22 cellular contexts compared by ENCODE assay signal in the genomic region with DNA sequence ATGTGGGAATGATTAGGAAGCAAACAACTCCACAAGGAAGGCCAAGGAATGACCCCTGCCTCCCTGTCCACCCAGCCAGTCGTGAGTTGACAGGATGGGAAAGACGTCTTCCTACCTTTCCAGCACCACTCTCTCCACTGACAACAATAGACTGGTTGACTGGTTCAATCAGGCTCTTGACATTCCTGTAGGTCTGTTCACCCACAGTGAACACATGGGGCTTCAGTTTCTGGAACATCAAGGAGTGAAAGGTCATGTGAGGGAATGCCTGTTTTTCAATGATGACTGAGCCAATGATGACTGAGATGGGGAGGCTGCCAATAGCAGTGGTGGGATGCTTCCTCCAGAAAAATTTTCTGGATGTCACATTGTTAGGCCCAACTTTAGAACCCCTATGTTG. TPM values are rescaled to one million over a fixed set of nuclear protein-coding genes. Genes with fewer than 3 reads are reported as not detected.
A peak's percentile ranks its signal among the peaks of the same experiment; 100 is the strongest.
DNase-seq lines count a peak whose midpoint lies in the region; ATAC-seq, FAIRE-seq and TF ChIP-seq lines count a peak whose summit lies in the region.
"Had no signal": no experiment of that assay in that cellular context is flagged by ENCODE, and none has a peak within 500 bp of the region (broad histone marks: within the 10 kb centered on the region; RNA-seq: fewer than 3 reads in every experiment).

No MANE protein-coding gene starts in this region.

- H3K36me3 ChIP-seq in keratinocyte (ENCODE audit: control insufficient read depth in 2 of 2, extremely low read depth in 1 of 2, insufficient read depth in 2 of 2, low read length in 2 of 2): peaks cover 12 to 42% of the 10 kb centered on the region in 2 experiments
- peaks cover 71% of the 10 kb centered on the region for H3K36me3 ChIP-seq in BE2C

- H3K27me3 ChIP-seq in keratinocyte (ENCODE audit: control insufficient read depth, extremely low read depth, insufficient read depth, low read length): no peaks in the 10 kb centered on the region
- no peaks in the 10 kb centered on the region for H3K27me3 ChIP-seq in BE2C
- H3K27me3 ChIP-seq: esophagus squamous epithelium, stomach, upper lobe of left lung had no signal

- peaks cover 23% of the 10 kb centered on the region for H3K4me1 Mint-ChIP-seq in activated naive CD8-positive, alpha-beta T cell (ENCODE audit: low read depth)

- H3K27me3 Mint-ChIP-seq in activated naive CD8-positive, alpha-beta T cell: no peaks in the 10 kb centered on the region
- H3K27me3 Mint-ChIP-seq: natural killer cell treated with Interleukin-12 subunit alpha and Interleukin-12 subunit beta and Interleukin-15 and Interleukin-18, amount 100 ng/mL, for 72 hours had no signal

- peak; percentile 21 for DNase-seq in EH (ENCODE audit: low read depth)
- peak; percentile 2 for DNase-seq in GM03348 (ENCODE audit: low spot score)
- no peak for DNase-seq in keratinocyte (ENCODE audit: low read depth, low spot score)
- DNase-seq in BE2C: no peak
- DNase-seq: amygdala; central memory CD4-positive, alpha-beta T cell; COR-L47; effector CD8-positive, alpha-beta T cell; esophagus squamous epithelium; kidney; NCI-H1105; NCI-H2081 treated with DMSO at 0.1 percent for 48 hours; NCI-H510A; stimulated activated CD4-positive, alpha-beta T cell treated with anti-CD3 and anti-CD28 coated beads, Interleukin-2, amount 100 ng/mL, for 24 hours; stomach; upper lobe of left lung had no signal

- no peaks in the 10 kb centered on the region for H4K20me1 ChIP-seq in keratinocyte (ENCODE audit: control insufficient read depth, extremely low read depth, insufficient read depth, low read length)

- H3K79me2 ChIP-seq in keratinocyte (ENCODE audit: control insufficient read depth, insufficient read depth, low read length): peaks cover 18% of the 10 kb centered on the region

- H2AFZ ChIP-seq in keratinocyte (ENCODE audit: control insufficient read depth, low read length): no peak overlapping the region

- H3K36me3 Mint-ChIP-seq in activated naive CD8-positive, alpha-beta T cell: peaks cover 23% of the 10 kb centered on the region

- H3K4me1 ChIP-seq in keratinocyte (ENCODE audit: control insufficient read depth, extremely low read depth, insufficient read depth, low read length) (peaks cover 36% of the 10 kb centered on the region), BE2C (no peaks in the 10 kb centered on the region; the same call in 1 of the 2 replicates)
- H3K4me1 ChIP-seq: esophagus squamous epithelium, stomach, upper lobe of left lung had no signal

- peak overlapping the region; percentile 61 for H3K27ac ChIP-seq in keratinocyte (ENCODE audit: control insufficient read depth, insufficient read depth, low read length)
- H3K27ac ChIP-seq: esophagus squamous epithelium, stomach, upper lobe of left lung had no signal

- TF ChIP-seq CTCF in keratinocyte (optimal IDR thresholded peaks at IDR 0.05 in 1 of 3, IDR thresholded peaks at IDR 0.05 in 1 of 3, conservative IDR thresholded peaks at IDR 0.05 in 1 of 3; ENCODE audit: extremely low read depth in 1 of 3, insufficient read depth in 2 of 3, low read length in 3 of 3) (no peak), BE2C (IDR thresholded peaks at IDR 0.05; ENCODE audit: low read depth, low read length) (no peak)

- H3K9me3 ChIP-seq in keratinocyte (ENCODE audit: control insufficient read depth, low read depth, low read length) (no peaks in the 10 kb centered on the region), BE2C (no peaks in the 10 kb centered on the region)
- H3K9me3 ChIP-seq: esophagus squamous epithelium, stomach, upper lobe of left lung had no signal

- H3K4me3 Mint-ChIP-seq in activated naive CD8-positive, alpha-beta T cell: no peak overlapping the region
- H3K4me3 Mint-ChIP-seq: natural killer cell treated with Interleukin-12 subunit alpha and Interleukin-12 subunit beta and Interleukin-15 and Interleukin-18, amount 100 ng/mL, for 72 hours had no signal

- ATAC-seq in HG02763 (IDR thresholded peaks at IDR 0.05; ENCODE audit: unreplicated experiment): no peak
- no peak for ATAC-seq in GM18907 (IDR thresholded peaks at IDR 0.05; ENCODE audit: unreplicated experiment)
- ATAC-seq: natural killer cell treated with Interleukin-12 subunit alpha and Interleukin-12 subunit beta and Interleukin-15 and Interleukin-18, amount 100 ng/mL, for 72 hours; Right ventricle myocardium inferior had no signal

- peak overlapping the region; percentile 91 for H3K27ac Mint-ChIP-seq in activated naive CD8-positive, alpha-beta T cell

- no peak overlapping the region for H3K9ac ChIP-seq in keratinocyte (ENCODE audit: control insufficient read depth, extremely low read depth, insufficient read depth, low read length)

- no peak for FAIRE-seq in keratinocyte (lab: Jason Lieb, UNC)
- FAIRE-seq: kidney, TTC549 had no signal

- peaks cover 4% of the 10 kb centered on the region for H3K9me1 ChIP-seq in keratinocyte (ENCODE audit: control insufficient read depth, extremely low read depth, insufficient read depth, low read length)

- dilution Hi-C loops in keratinocyte (cut with MboI; ENCODE audit: extremely low pct_ligation_motif_present, low sequenced_read_pairs): no loop called here

- H3K4me2 ChIP-seq in keratinocyte (ENCODE audit: control insufficient read depth, extremely low read depth, insufficient read depth, low read depth, low read length): peak overlapping the region; percentile 18

- H3K9me3 Mint-ChIP-seq in activated naive CD8-positive, alpha-beta T cell (ENCODE audit: low read depth): no peaks in the 10 kb centered on the region
- H3K9me3 Mint-ChIP-seq: natural killer cell treated with Interleukin-12 subunit alpha and Interleukin-12 subunit beta and Interleukin-15 and Interleukin-18, amount 100 ng/mL, for 72 hours had no signal

- no peak overlapping the region for H3K4me3 ChIP-seq in keratinocyte (ENCODE audit: control insufficient read depth in 2 of 3, extremely low read depth in 1 of 3, insufficient read depth in 2 of 3, low read depth in 1 of 3, low read length in 3 of 3)
- no peak overlapping the region for H3K4me3 ChIP-seq in BE2C (ENCODE audit: low read depth, low read length)
- H3K4me3 ChIP-seq: esophagus squamous epithelium, stomach, upper lobe of left lung had no signal

RNA-seq across cellular contexts. Expression of gene MYO19, which starts 9.6 kb away (rescaled TPM):
- 47.9 to 59.4 TPM (median 49.7 TPM) in 3 replicates for polyA plus RNA-seq in keratinocyte
- 20.4 TPM for polyA plus RNA-seq in keratinocyte (2011; ENCODE audit: low read depth)
- polyA plus RNA-seq in keratinocyte (2011; cell fraction: cytosol; rRNA removed): 26.0 and 26.5 TPM in 2 replicates
- 152 and 177 TPM in 2 replicates for polyA plus RNA-seq in keratinocyte (2011; cell fraction: nucleus; rRNA removed)
- 33.1 and 42.2 TPM in 2 replicates for polyA plus RNA-seq in keratinocyte (2012; ENCODE audit: low replicate concordance)
- 72.2 to 162 TPM (median 93.9 TPM) in 3 replicates for polyA minus RNA-seq in keratinocyte
- 38.8 TPM for polyA minus RNA-seq in keratinocyte (2011; cell fraction: cytosol; rRNA and poly(A)+ RNA removed)
- 48.7 and 95.7 TPM in 2 replicates for polyA minus RNA-seq in keratinocyte (2011; cell fraction: nucleus; rRNA and poly(A)+ RNA removed)
- polyA plus RNA-seq in BE2C (2012; ENCODE audit: insufficient read depth, insufficient read length, low read depth): 44.2 TPM

RNA-seq across cellular contexts. Expression of gene PIGW, which starts 9.7 kb away (rescaled TPM):
- 4.2 to 9.8 TPM (median 7.4 TPM) in 3 replicates for polyA plus RNA-seq in keratinocyte
- polyA plus RNA-seq in keratinocyte (2011; ENCODE audit: low read depth): 1.9 TPM
- 4.0 and 8.0 TPM in 2 replicates for polyA plus RNA-seq in keratinocyte (2011; cell fraction: cytosol; rRNA removed)
- 6.3 and 8.3 TPM in 2 replicates for polyA plus RNA-seq in keratinocyte (2011; cell fraction: nucleus; rRNA removed)
- polyA plus RNA-seq in keratinocyte (2012; ENCODE audit: low replicate concordance): 8.0 and 8.4 TPM in 2 replicates
- polyA minus RNA-seq in keratinocyte: 0.92 to 3.0 TPM (median 2.6 TPM) in 3 replicates
- 3.3 TPM for polyA minus RNA-seq in keratinocyte (2011; cell fraction: cytosol; rRNA and poly(A)+ RNA removed)
- polyA minus RNA-seq in keratinocyte (2011; cell fraction: nucleus; rRNA and poly(A)+ RNA removed): 1.9 and 3.7 TPM in 2 replicates
- 34.8 TPM for polyA plus RNA-seq in BE2C (2012; ENCODE audit: insufficient read depth, insufficient read length, low read depth)

RNA-seq across cellular contexts. Expression of gene GGNBP2, which starts 19.6 kb away (rescaled TPM):
- polyA plus RNA-seq in keratinocyte: 73.0 to 95.5 TPM (median 84.9 TPM) in 3 replicates
- 120 TPM for polyA plus RNA-seq in keratinocyte (2011; ENCODE audit: low read depth)
- polyA plus RNA-seq in keratinocyte (2011; cell fraction: cytosol; rRNA removed): 43.6 and 94.9 TPM in 2 replicates
- 182 and 183 TPM in 2 replicates for polyA plus RNA-seq in keratinocyte (2011; cell fraction: nucleus; rRNA removed)
- 50.2 and 59.5 TPM in 2 replicates for polyA plus RNA-seq in keratinocyte (2012; ENCODE audit: low replicate concordance)
- polyA minus RNA-seq in keratinocyte: 73.4 to 90.5 TPM (median 86.5 TPM) in 3 replicates
- 26.1 TPM for polyA minus RNA-seq in keratinocyte (2011; cell fraction: cytosol; rRNA and poly(A)+ RNA removed)
- 40.0 and 92.5 TPM in 2 replicates for polyA minus RNA-seq in keratinocyte (2011; cell fraction: nucleus; rRNA and poly(A)+ RNA removed)
- 81.5 TPM for polyA plus RNA-seq in BE2C (2012; ENCODE audit: insufficient read depth, insufficient read length, low read depth)

RNA-seq across cellular contexts. Expression of gene ZNHIT3, which starts 38.6 kb away (rescaled TPM):
- polyA plus RNA-seq in keratinocyte: 48.5 to 72.4 TPM (median 51.8 TPM) in 3 replicates
- polyA plus RNA-seq in keratinocyte (2011; ENCODE audit: low read depth): 19.7 TPM
- polyA plus RNA-seq in keratinocyte (2011; cell fraction: cytosol; rRNA removed): 39.8 and 57.1 TPM in 2 replicates
- 27.7 and 35.5 TPM in 2 replicates for polyA plus RNA-seq in keratinocyte (2011; cell fraction: nucleus; rRNA removed)
- 36.8 and 48.5 TPM in 2 replicates for polyA plus RNA-seq in keratinocyte (2012; ENCODE audit: low replicate concordance)
- polyA minus RNA-seq in keratinocyte: 5.5 to 15.8 TPM (median 12.1 TPM) in 3 replicates
- 8.2 TPM for polyA minus RNA-seq in keratinocyte (2011; cell fraction: cytosol; rRNA and poly(A)+ RNA removed)
- 4.0 and 7.4 TPM in 2 replicates for polyA minus RNA-seq in keratinocyte (2011; cell fraction: nucleus; rRNA and poly(A)+ RNA removed)
- 159 TPM for polyA plus RNA-seq in BE2C (2012; ENCODE audit: insufficient read depth, insufficient read length, low read depth)

Comparison
In these comparisons a context has a peak if more than half of its experiments do, and no peak if none do; other contexts are left out.
1. DNase-seq: peak in EH (single experiment) and GM03348 (single experiment); none in keratinocyte (single experiment) and BE2C (single experiment).